In the genomic region with DNA sequence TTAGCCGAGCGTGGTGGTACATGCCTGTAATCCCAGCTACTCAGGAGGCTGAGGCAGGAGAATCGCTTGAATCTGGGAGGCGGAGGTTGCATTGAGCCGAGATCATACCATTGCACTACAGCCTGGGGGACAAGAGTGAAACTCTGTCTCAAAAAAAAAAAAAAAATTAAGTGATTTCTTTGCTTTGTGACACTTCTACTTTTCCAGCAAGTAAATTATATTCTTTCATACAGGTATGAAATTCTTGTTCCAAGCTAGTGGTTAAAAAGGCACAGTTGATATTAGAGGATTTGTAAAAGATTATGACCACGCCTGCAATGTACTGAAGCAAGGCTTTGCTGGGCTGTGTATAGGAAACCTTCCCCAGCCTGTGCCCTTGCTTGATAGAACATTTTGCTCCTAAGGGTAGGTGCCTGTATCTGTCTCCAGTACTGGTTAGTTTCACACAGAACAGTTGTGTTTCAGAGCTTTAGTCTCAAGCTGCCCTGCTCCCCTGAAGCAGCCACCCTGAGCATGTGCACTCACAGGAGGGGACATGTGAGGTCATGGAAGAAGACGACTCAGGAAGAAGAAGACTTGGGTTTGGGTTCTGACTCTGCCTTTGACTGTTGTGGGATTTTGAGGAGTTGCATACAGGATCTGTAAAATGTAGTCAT, we compare ENCODE assay signal across 11 cellular contexts. TPM values are rescaled to one million over a fixed set of nuclear protein-coding genes. Genes with fewer than 3 reads are reported as not detected.
DNase-seq lines count a peak whose midpoint lies in the region; ATAC-seq and TF ChIP-seq lines count a peak whose summit lies in the region.
"Had no signal": no experiment of that assay in that cellular context is flagged by ENCODE, and none has a peak within 500 bp of the region (broad histone marks: within the 10 kb centered on the region; RNA-seq: fewer than 3 reads in every experiment).

No MANE protein-coding gene starts in this region.

- TF ChIP-seq CTCF in neutrophil (IDR thresholded peaks at IDR 0.05) (no peak), gastroesophageal sphincter (IDR thresholded peaks at IDR 0.05) (no peak)

- H3K4me1 ChIP-seq in neutrophil (ENCODE audit: control insufficient read depth in 1 of 2, insufficient read depth in 1 of 2, low read depth in 1 of 2, low read length in 1 of 2): peaks cover 96 to 99% of the 10 kb centered on the region in 2 experiments
- H3K4me1 ChIP-seq in gastroesophageal sphincter: peaks cover 12 to 86% (median 15%) of the 10 kb centered on the region in 3 donors

- H3K36me3 Mint-ChIP-seq in activated naive CD4-positive, alpha-beta T cell treated with anti-CD3 and anti-CD28 coated beads, Interleukin-2, amount 50 U/mL, for 24 hours: peaks cover 9% of the 10 kb centered on the region

- ATAC-seq in gastroesophageal sphincter (no peak), HG02623 (IDR thresholded peaks at IDR 0.05; ENCODE audit: unreplicated experiment) (no peak)

- no peak for TF ChIP-seq POLR2A in gastroesophageal sphincter (IDR thresholded peaks at IDR 0.05)

- H3K27ac ChIP-seq in neutrophil (peak overlapping the region; percentile 80), gastroesophageal sphincter (no peak overlapping the region)
- H3K27ac ChIP-seq: VCaP had no signal

- no peaks in the 10 kb centered on the region for H3K9me3 Mint-ChIP-seq in activated naive CD4-positive, alpha-beta T cell treated with anti-CD3 and anti-CD28 coated beads, Interleukin-2, amount 50 U/mL, for 24 hours

- H3K4me3 ChIP-seq in neutrophil (ENCODE audit: low read depth in 1 of 2, low read length in 1 of 2): no peak overlapping the region
- no peak overlapping the region for H3K4me3 ChIP-seq in gastroesophageal sphincter

- 88 to 95% methylated on average over 4 to 7 of the region's 7 CpGs for WGBS in gastroesophageal sphincter (ENCODE audit: low coverage in 1 of 2), 2 donors

- H3K9me3 ChIP-seq in neutrophil: no peaks in the 10 kb centered on the region
- no peaks in the 10 kb centered on the region for H3K9me3 ChIP-seq in gastroesophageal sphincter

- DNase-seq in EL (peak; percentile 38), OCI-M1 (lab: John Stamatoyannopoulos, UW) (peak; percentile 58), H4 (ENCODE audit: low spot score) (no peak), medulla oblongata (ENCODE audit: extremely low spot score) (no peak)
- DNase-seq: mammary epithelial cell, NCI-H446 had no signal

- no peaks in the 10 kb centered on the region for H3K27me3 Mint-ChIP-seq in activated naive CD4-positive, alpha-beta T cell treated with anti-CD3 and anti-CD28 coated beads, Interleukin-2, amount 50 U/mL, for 24 hours

- no peak for TF ChIP-seq EP300 in gastroesophageal sphincter (IDR thresholded peaks at IDR 0.05)

- H3K27ac Mint-ChIP-seq in activated naive CD4-positive, alpha-beta T cell treated with anti-CD3 and anti-CD28 coated beads, Interleukin-2, amount 50 U/mL, for 24 hours: peak overlapping the region; percentile 99

- no peaks in the 10 kb centered on the region for H3K27me3 ChIP-seq in neutrophil
- no peaks in the 10 kb centered on the region for H3K27me3 ChIP-seq in gastroesophageal sphincter

- H3K36me3 ChIP-seq in neutrophil (no peaks in the 10 kb centered on the region), gastroesophageal sphincter (no peaks in the 10 kb centered on the region)

- H3K4me1 Mint-ChIP-seq in activated naive CD4-positive, alpha-beta T cell treated with anti-CD3 and anti-CD28 coated beads, Interleukin-2, amount 50 U/mL, for 24 hours: peaks cover 86% of the 10 kb centered on the region

- H3K4me3 Mint-ChIP-seq in activated naive CD4-positive, alpha-beta T cell treated with anti-CD3 and anti-CD28 coated beads, Interleukin-2, amount 50 U/mL, for 24 hours: peak overlapping the region; percentile 83

RNA-seq across cellular contexts. Expression of a gene that starts 10.2 kb away (rescaled TPM):
- 10 to 100 TPM; 27.6 to 43.6 (median 38.4) TPM for total RNA-seq in gastroesophageal sphincter
- 22.8 TPM in 2 replicates for total RNA-seq in H4 (2014; rRNA removed; shearing (Covaris generic))

Comparison
In these comparisons a context has a peak if more than half of its experiments do, and no peak if none do; other contexts are left out.
1. DNase-seq: peak in EL (single experiment) and OCI-M1 (single experiment); none in H4 (single experiment) and medulla oblongata (single experiment).